Comparison of ENCODE assay signal across 1 cellular context in the genomic region with DNA sequence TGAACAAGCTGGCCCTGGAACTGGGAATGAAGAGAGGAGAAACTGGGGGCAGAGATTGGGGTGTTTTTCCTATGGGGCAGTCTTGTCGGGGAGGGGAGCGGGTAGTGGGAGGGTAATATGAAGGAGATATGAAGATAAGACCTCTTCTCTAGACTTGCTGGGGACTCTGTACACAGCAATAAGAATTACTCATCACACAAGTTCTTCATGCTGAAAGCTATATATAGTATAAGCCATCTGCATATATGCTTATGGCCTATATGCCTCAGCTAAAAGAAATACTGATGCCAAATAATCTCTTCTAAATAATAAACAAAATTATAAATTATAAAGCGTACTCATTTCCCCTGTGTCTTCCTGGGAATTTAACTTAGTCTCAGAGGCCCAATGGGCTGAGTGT.
A peak's percentile ranks its signal among the peaks of the same experiment; 100 is the strongest.
TF ChIP-seq lines count a peak whose summit lies in the region.

No MANE protein-coding gene starts in this region.

TF ChIP-seq in K562, 482 proteins besides CTCF, POLR2A, EP300 and RAD21:
- no peak for TF ChIP-seq RBM14 (IDR thresholded peaks at IDR 0.05; ENCODE audit: borderline replicate concordance, insufficient read depth, low read depth, low read length)
- TF ChIP-seq, protein P1, sequence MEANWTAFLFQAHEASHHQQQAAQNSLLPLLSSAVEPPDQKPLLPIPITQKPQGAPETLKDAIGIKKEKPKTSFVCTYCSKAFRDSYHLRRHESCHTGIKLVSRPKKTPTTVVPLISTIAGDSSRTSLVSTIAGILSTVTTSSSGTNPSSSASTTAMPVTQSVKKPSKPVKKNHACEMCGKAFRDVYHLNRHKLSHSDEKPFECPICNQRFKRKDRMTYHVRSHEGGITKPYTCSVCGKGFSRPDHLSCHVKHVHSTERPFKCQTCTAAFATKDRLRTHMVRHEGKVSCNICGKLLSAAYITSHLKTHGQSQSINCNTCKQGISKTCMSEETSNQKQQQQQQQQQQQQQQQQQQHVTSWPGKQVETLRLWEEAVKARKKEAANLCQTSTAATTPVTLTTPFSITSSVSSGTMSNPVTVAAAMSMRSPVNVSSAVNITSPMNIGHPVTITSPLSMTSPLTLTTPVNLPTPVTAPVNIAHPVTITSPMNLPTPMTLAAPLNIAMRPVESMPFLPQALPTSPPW (CRISPR knock-in tag; IDR thresholded peaks at IDR 0.05): peak; percentile 13; the same call in 1 of the 2 replicates
